Comparison of ENCODE assay signal across 12 cellular contexts in genomic region chr4:169618286-169618685, GRCh38. TPM values are rescaled to one million over a fixed set of nuclear protein-coding genes. Genes with fewer than 3 reads are reported as not detected.
A peak's percentile ranks its signal among the peaks of the same experiment; 100 is the strongest.
DNase-seq lines count a peak whose midpoint lies in the region; TF ChIP-seq lines count a peak whose summit lies in the region.
"Had no signal": no experiment of that assay in that cellular context is flagged by ENCODE, and none has a peak within 500 bp of the region (broad histone marks: within the 10 kb centered on the region; RNA-seq: fewer than 3 reads in every experiment).

No MANE protein-coding gene starts in this region.

- H3K4me3 Mint-ChIP-seq in activated T-helper 2 cell treated with anti-CD3 and anti-CD28 coated beads, Interferon-gamma antibody, Interleukin-2, Interleukin-4, amounts not matched to agents 10 μg/mL and 5 μg/mL and 100 μg/mL, durations not matched to agents 14 hours and 24 hours and 36 hours (ENCODE audit: low read depth): peak overlapping the region; percentile 99

- peaks cover 20% of the 10 kb centered on the region for H4K20me1 ChIP-seq in BLaER1

- H3K27me3 ChIP-seq in BLaER1 (no peaks in the 10 kb centered on the region), right atrium auricular region (no peaks in the 10 kb centered on the region)

- H3K27ac ChIP-seq in BLaER1 (no peak overlapping the region), right atrium auricular region (no peak overlapping the region)

- intact Hi-C loops in activated T-helper 2 cell treated with anti-CD3 and anti-CD28 coated beads, Interferon-gamma antibody, Interleukin-2, Interleukin-4, amounts not matched to agents 10 μg/mL and 5 μg/mL and 100 μg/mL, durations not matched to agents 14 hours and 24 hours and 36 hours (cut with micrococcal nuclease): loop anchor here (2.0 to 10.0 kb wide), 3 partner anchors 13 to 753 kb away; no protein-coding TSS in a partner anchor
- intact Hi-C loops in posterior cingulate gyrus (cut with DNase I): no loop called here

- DNase-seq in GM04504 (ENCODE audit: low read depth) (peak; percentile 49), kidney tubule cell (ENCODE audit: low spot score) (peak; percentile 60), HuH-7.5 (ENCODE audit: low spot score) (no peak), posterior cingulate gyrus (no peak), kidney glomerular epithelial cell (lab: John Stamatoyannopoulos, UW) (no peak), right atrium auricular region (ENCODE audit: low spot score) (no peak)
- no peak for DNase-seq in activated T-helper 2 cell treated with anti-CD3 and anti-CD28 coated beads, Interferon-gamma antibody, Interleukin-2, Interleukin-4, amounts not matched to agents 10 μg/mL and 5 μg/mL and 100 μg/mL, durations not matched to agents 14 hours and 24 hours and 36 hours (ENCODE audit: low spot score)
- DNase-seq: cerebellar nuclear complex, glutamatergic neuron, NCI-H1105, small intestine had no signal

- H3K4me1 Mint-ChIP-seq in activated T-helper 2 cell treated with anti-CD3 and anti-CD28 coated beads, Interferon-gamma antibody, Interleukin-2, Interleukin-4, amounts not matched to agents 10 μg/mL and 5 μg/mL and 100 μg/mL, durations not matched to agents 14 hours and 24 hours and 36 hours (ENCODE audit: low read depth): peaks cover 57% of the 10 kb centered on the region

- H3K27ac Mint-ChIP-seq in activated T-helper 2 cell treated with anti-CD3 and anti-CD28 coated beads, Interferon-gamma antibody, Interleukin-2, Interleukin-4, amounts not matched to agents 10 μg/mL and 5 μg/mL and 100 μg/mL, durations not matched to agents 14 hours and 24 hours and 36 hours: peak overlapping the region; percentile 79

- H3K27me3 Mint-ChIP-seq in activated T-helper 2 cell treated with anti-CD3 and anti-CD28 coated beads, Interferon-gamma antibody, Interleukin-2, Interleukin-4, amounts not matched to agents 10 μg/mL and 5 μg/mL and 100 μg/mL, durations not matched to agents 14 hours and 24 hours and 36 hours (ENCODE audit: low read depth): no peaks in the 10 kb centered on the region

- no peak overlapping the region for H3K9ac ChIP-seq in BLaER1

- H3K36me3 Mint-ChIP-seq in activated T-helper 2 cell treated with anti-CD3 and anti-CD28 coated beads, Interferon-gamma antibody, Interleukin-2, Interleukin-4, amounts not matched to agents 10 μg/mL and 5 μg/mL and 100 μg/mL, durations not matched to agents 14 hours and 24 hours and 36 hours (ENCODE audit: low read depth): no peaks in the 10 kb centered on the region

- no peaks in the 10 kb centered on the region for H3K36me3 ChIP-seq in BLaER1
- H3K36me3 ChIP-seq in right atrium auricular region: no peaks in the 10 kb centered on the region

- peak overlapping the region; percentile 10; the same call in 1 of the 2 replicates for H3K4me2 ChIP-seq in BLaER1

- no peaks in the 10 kb centered on the region for H3K9me3 Mint-ChIP-seq in activated T-helper 2 cell treated with anti-CD3 and anti-CD28 coated beads, Interferon-gamma antibody, Interleukin-2, Interleukin-4, amounts not matched to agents 10 μg/mL and 5 μg/mL and 100 μg/mL, durations not matched to agents 14 hours and 24 hours and 36 hours

- H3K9me3 ChIP-seq in BLaER1 (no peaks in the 10 kb centered on the region), right atrium auricular region (no peaks in the 10 kb centered on the region)

- H3K4me1 ChIP-seq in BLaER1 (peaks cover 33% of the 10 kb centered on the region), right atrium auricular region (peaks cover 0 to 22% of the 10 kb centered on the region in 2 donors)

- no peak for TF ChIP-seq CTCF in right atrium auricular region (IDR thresholded peaks at IDR 0.05)

- H3K4me3 ChIP-seq in BLaER1 (no peak overlapping the region), right atrium auricular region (no peak overlapping the region)

RNA-seq across cellular contexts. Expression of gene CLCN3, which starts 2.1 kb away (rescaled TPM):
- total RNA-seq in activated T-helper 2 cell treated with anti-CD3 and anti-CD28 coated beads, Interferon-gamma antibody, Interleukin-2, Interleukin-4, amounts not matched to agents 10 μg/mL and 5 μg/mL and 100 μg/mL, durations not matched to agents 14 hours and 24 hours and 36 hours: 23.8 and 25.6 TPM in 2 replicates
- 10 to 100 TPM; 32.9 to 58.4 TPM for total RNA-seq in right atrium auricular region

RNA-seq across cellular contexts. Expression of gene NEK1, which starts 5.9 kb away (rescaled TPM):
- 9.4 and 11.1 TPM in 2 replicates for total RNA-seq in activated T-helper 2 cell treated with anti-CD3 and anti-CD28 coated beads, Interferon-gamma antibody, Interleukin-2, Interleukin-4, amounts not matched to agents 10 μg/mL and 5 μg/mL and 100 μg/mL, durations not matched to agents 14 hours and 24 hours and 36 hours
- total RNA-seq in right atrium auricular region: 1 to 10 TPM; 7.2 to 9.3 TPM

Comparison
In these comparisons a context has a peak if more than half of its experiments do, and no peak if none do; other contexts are left out.
1. DNase-seq: peak in GM04504 (single experiment) and kidney tubule cell (single experiment); none in activated T-helper 2 cell treated with anti-CD3 and anti-CD28 coated beads, Interferon-gamma antibody, Interleukin-2, Interleukin-4, amounts not matched to agents 10 μg/mL and 5 μg/mL and 100 μg/mL, durations not matched to agents 14 hours and 24 hours and 36 hours (single experiment), HuH-7.5 (single experiment), posterior cingulate gyrus (0 of 10), kidney glomerular epithelial cell (single experiment) and right atrium auricular region (single experiment).